ENCODE assay signal across 11 cellular contexts in genomic region chr5:81752644-81752963, GRCh38. TPM values are rescaled to one million over a fixed set of nuclear protein-coding genes. Genes with fewer than 3 reads are reported as not detected.
DNase-seq lines count a peak whose midpoint lies in the region; ATAC-seq and TF ChIP-seq lines count a peak whose summit lies in the region.
"Had no signal": no experiment of that assay in that cellular context is flagged by ENCODE, and none has a peak within 500 bp of the region (broad histone marks: within the 10 kb centered on the region; RNA-seq: fewer than 3 reads in every experiment).

No MANE protein-coding gene starts in this region.

- peak overlapping the region; percentile 85; the same call in 1 of the 2 replicates for H2BK20ac ChIP-seq in IMR-90 (ENCODE audit: low read depth, low read length)

- H3K18ac ChIP-seq in IMR-90 (ENCODE audit: low read depth, low read length): no peak overlapping the region

- H3K9me3 ChIP-seq in CD4-positive, CD25-positive, alpha-beta regulatory T cell (ENCODE audit: control insufficient read depth in 2 of 2, low read length in 2 of 2): no peaks in the 10 kb centered on the region
- no peaks in the 10 kb centered on the region for H3K9me3 ChIP-seq in IMR-90 (ENCODE audit: control insufficient read depth, insufficient read depth, low read length)
- H3K9me3 ChIP-seq in osteoblast (ENCODE audit: low read depth, low read length): no peaks in the 10 kb centered on the region
- H3K9me3 ChIP-seq in MM.1S (replicated peaks; ENCODE audit: insufficient read depth, low read length): no peaks in the 10 kb centered on the region
- H3K9me3 ChIP-seq in aorta (ENCODE audit: control insufficient read depth, low read length): no peaks in the 10 kb centered on the region
- H3K9me3 ChIP-seq: left lung had no signal

- H3K4me1 Mint-ChIP-seq in CD4-positive, CD25-positive, alpha-beta regulatory T cell: peaks cover 10 to 20% (median 17%) of the 10 kb centered on the region in 4 donors

- H3K56ac ChIP-seq in IMR-90 (ENCODE audit: extremely low read depth, insufficient read depth, low read length): no peak overlapping the region

- no peak overlapping the region for H2AK9ac ChIP-seq in IMR-90 (replicated peaks; ENCODE audit: low read depth, low read length, poor library complexity)

- peak overlapping the region in 2 of 3 donors; percentile 47 to 52 for H3K27ac Mint-ChIP-seq in CD4-positive, CD25-positive, alpha-beta regulatory T cell

- H2BK5ac ChIP-seq in IMR-90 (ENCODE audit: low read depth, low read length, poor library complexity, severe bottlenecking): peak overlapping the region; percentile 92

- H2AK5ac ChIP-seq in IMR-90 (ENCODE audit: low read depth, low read length): no peak overlapping the region

- peaks cover 9% of the 10 kb centered on the region for H3F3A ChIP-seq in MM.1S (ENCODE audit: insufficient read depth, low read length)

- no peak overlapping the region; the same call in 1 of the 2 replicates for H4K5ac ChIP-seq in IMR-90 (ENCODE audit: low read depth, low read length)

- H3K9me2 ChIP-seq in MM.1S (replicated peaks; ENCODE audit: insufficient read depth, low read length): no peaks in the 10 kb centered on the region

- DNase-seq in CD4-positive, CD25-positive, alpha-beta regulatory T cell: no peak
- DNase-seq in IMR-90: no peak
- no peak for DNase-seq in dorsolateral prefrontal cortex
- DNase-seq in osteoblast (ENCODE audit: insufficient read length, low spot score, missing footprints): no peak
- DNase-seq in cortex of kidney (lab: John Stamatoyannopoulos, UW): no peak
- DNase-seq in MM.1S: no peak
- no peak for DNase-seq in aorta
- no peak for DNase-seq in NCI-H1092 treated with DMSO at 0.1 percent for 48 hours (lab: John Stamatoyannopoulos, UW)
- DNase-seq: foreskin melanocyte, left lung had no signal

- H4K20me1 ChIP-seq in IMR-90 (ENCODE audit: insufficient read depth, low read length) (no peaks in the 10 kb centered on the region), osteoblast (ENCODE audit: insufficient read depth, low read length) (peaks cover 2% of the 10 kb centered on the region), MM.1S (ENCODE audit: insufficient read depth, low read length) (no peaks in the 10 kb centered on the region)

- CTCF ChIA-PET in IMR-90 (lab: Yijun Ruan, JAX): interaction anchor here (1.1 kb wide), 1 partner anchor 33 kb away, joined by 3 read pairs; no protein-coding TSS in a partner anchor

- H2AFZ ChIP-seq in IMR-90 (replicated peaks; ENCODE audit: low read length, poor library complexity) (no peak overlapping the region), osteoblast (ENCODE audit: low read length) (peak overlapping the region; percentile 73), MM.1S (ENCODE audit: low read length) (no peak overlapping the region)

- intact Hi-C loops in IMR-90 (cut with micrococcal nuclease) (loop anchor here (10.0 kb wide), 1 partner anchor 448 kb away; the partner anchor contains the start of gene ZCCHC9), dorsolateral prefrontal cortex (cut with DNase I) (loop anchor here (2.0 to 5.0 kb wide), 5 partner anchors 35 to 415 kb away; no protein-coding TSS in a partner anchor), aorta (cut with DNase I) (loop anchor here (5.0 to 10.0 kb wide), 5 partner anchors 220 to 518 kb away; partner anchors contain the start of genes ATG10 (in 2 of the 2) and CKMT2 (in 1 of the 2))

- no peak overlapping the region for H4K91ac ChIP-seq in IMR-90 (ENCODE audit: insufficient read depth, low read depth, low read length)

- peak overlapping the region; percentile 43 for H3K4me3 ChIP-seq in CD4-positive, CD25-positive, alpha-beta regulatory T cell (ENCODE audit: low read depth, low read length)
- H3K4me3 ChIP-seq in IMR-90 (ENCODE audit: insufficient read depth, low read depth, low read length) (no peak overlapping the region), dorsolateral prefrontal cortex (peak overlapping the region in 13 of 59 donors; percentile 67 to 89 (median 84)), osteoblast (ENCODE audit: insufficient read depth, low read length) (no peak overlapping the region), MM.1S (ENCODE audit: low read length) (no peak overlapping the region), aorta (ENCODE audit: low read length in 2 of 2) (no peak overlapping the region)

- BruUV-seq in IMR-90 (replicated peaks; lab: Mats Ljungman, UMichigan): no TSS peak

- H3K14ac ChIP-seq in IMR-90 (replicated peaks; ENCODE audit: low read depth, low read length): no peak overlapping the region

- H3K27me3 ChIP-seq in CD4-positive, CD25-positive, alpha-beta regulatory T cell (ENCODE audit: control insufficient read depth, insufficient read depth, low read length): peaks cover 9% of the 10 kb centered on the region
- H3K27me3 ChIP-seq in IMR-90 (ENCODE audit: control insufficient read depth, insufficient read depth, low read length) (no peaks in the 10 kb centered on the region), dorsolateral prefrontal cortex (no peaks in the 10 kb centered on the region), osteoblast (ENCODE audit: insufficient read depth, low read length) (no peaks in the 10 kb centered on the region), MM.1S (replicated peaks; ENCODE audit: insufficient read depth, low read length) (no peaks in the 10 kb centered on the region), aorta (ENCODE audit: control insufficient read depth in 1 of 2, insufficient read depth in 2 of 2, low read length in 1 of 2) (no peaks in the 10 kb centered on the region)

- TF ChIP-seq CTCF in IMR-90 (conservative IDR thresholded peaks at IDR 0.05; ENCODE audit: low read depth, low read length) (no peak), dorsolateral prefrontal cortex (IDR thresholded peaks at IDR 0.05 in 54 of 56, conservative IDR thresholded peaks at IDR 0.05 in 2 of 56; ENCODE audit: low read depth in 1 of 56, partially characterized antibody in 56 of 56) (no peak), osteoblast (IDR thresholded peaks at IDR 0.05; ENCODE audit: extremely low read depth, low read depth, low read length) (no peak), MM.1S (IDR thresholded peaks at IDR 0.05; ENCODE audit: low read length) (no peak)

- peak overlapping the region; percentile 91; the same call in 1 of the 2 replicates for H3K4ac ChIP-seq in IMR-90 (ENCODE audit: low read depth, low read length)

- H3K36me3 Mint-ChIP-seq in CD4-positive, CD25-positive, alpha-beta regulatory T cell: no peaks in the 10 kb centered on the region

- H2BK15ac ChIP-seq in IMR-90 (ENCODE audit: low read depth, low read length): peak overlapping the region; percentile 94; the same call in 2 of the 3 replicates

- peak overlapping the region; percentile 80; the same call in 1 of the 2 replicates for H3K23ac ChIP-seq in IMR-90 (ENCODE audit: low read depth, low read length)

- H3K79me1 ChIP-seq in IMR-90 (ENCODE audit: low read depth in 1 of 2, low read length in 2 of 2): peaks cover 4 to 13% of the 10 kb centered on the region in 2 experiments

- in situ Hi-C loops in IMR-90 (cut with MboI; ENCODE audit: low sequenced_read_pairs): loop anchor here (25.0 kb wide), 1 partner anchor 410 kb away; no protein-coding TSS in a partner anchor

- no peak overlapping the region for H3K4me2 ChIP-seq in IMR-90 (ENCODE audit: low read depth, low read length)
- H3K4me2 ChIP-seq in osteoblast (ENCODE audit: insufficient read depth, low read length): peak overlapping the region; percentile 79
- no peak overlapping the region for H3K4me2 ChIP-seq in MM.1S (ENCODE audit: low read depth, low read length)

- no peak for TF ChIP-seq RAD21 in IMR-90 (IDR thresholded peaks at IDR 0.05; ENCODE audit: low read length)

- POLR2A ChIA-PET in IMR-90 (lab: Charles Lee; ENCODE audit: unreplicated experiment): interaction anchor here (2.3 kb wide), 2 partner anchors 26 to 99 kb away, joined by 5 to 29 read pairs; no protein-coding TSS in a partner anchor

- H3K9ac ChIP-seq in IMR-90 (ENCODE audit: low read depth, low read length): no peak overlapping the region
- H3K9ac ChIP-seq in MM.1S (ENCODE audit: low read length): no peak overlapping the region

- TF ChIP-seq POLR2A in IMR-90 (IDR thresholded peaks at IDR 0.05; ENCODE audit: low read depth, low read length): no peak

- H3K9me3 Mint-ChIP-seq in CD4-positive, CD25-positive, alpha-beta regulatory T cell: peaks cover 0 to 2% (median 0%) of the 10 kb centered on the region in 7 donors
- H3K9me3 Mint-ChIP-seq: activated T-helper 2 cell treated with anti-CD3 and anti-CD28 coated beads, Interferon-gamma antibody, Interleukin-2, Interleukin-4, amounts not matched to agents 10 μg/mL and 5 μg/mL and 100 μg/mL, durations not matched to agents 14 hours and 24 hours and 36 hours had no signal

- H2BK120ac ChIP-seq in IMR-90 (ENCODE audit: low read depth, low read length): peak overlapping the region; percentile 91; the same call in 1 of the 2 replicates

- no peak overlapping the region for H3K27ac ChIP-seq in CD4-positive, CD25-positive, alpha-beta regulatory T cell (ENCODE audit: insufficient read depth, low read length, poor library complexity, severe bottlenecking)
- H3K27ac ChIP-seq in IMR-90 (ENCODE audit: insufficient read depth, low read length): no peak overlapping the region
- peak overlapping the region in 55 of 59 donors; percentile 96 to 100 (median 99) for H3K27ac ChIP-seq in dorsolateral prefrontal cortex
- no peak overlapping the region for H3K27ac ChIP-seq in osteoblast (ENCODE audit: low read depth, low read length)
- no peak overlapping the region for H3K27ac ChIP-seq in MM.1S (ENCODE audit: low read length)
- H3K27ac ChIP-seq in aorta (ENCODE audit: low read depth in 1 of 2, low read length in 2 of 2): peak overlapping the region in 1 of 2 donors; percentile 58

- H4K8ac ChIP-seq in IMR-90 (ENCODE audit: low read depth in 2 of 2, low read length in 2 of 2): peak overlapping the region in 1 of 2 experiments; percentile 84; a peak in 1 of 4 replicates

- WGBS in IMR-90 (ENCODE audit: extremely low coverage in 2 of 2, insufficient read length in 1 of 2), 2 experiments: 100% methylated on average over 3 of the region's 5 CpGs; no CpG with 5 or more reads in 1 of the 2 experiments
- WGBS in aorta, 2 donors: 94% methylated on average over 5 of the region's 5 CpGs

- H3K4me1 ChIP-seq in CD4-positive, CD25-positive, alpha-beta regulatory T cell (ENCODE audit: control insufficient read depth, insufficient read depth, low read length, poor library complexity, severe bottlenecking): peaks cover 14% of the 10 kb centered on the region
- H3K4me1 ChIP-seq in IMR-90 (ENCODE audit: control insufficient read depth, insufficient read depth, low read length) (peaks cover 4% of the 10 kb centered on the region), osteoblast (ENCODE audit: insufficient read depth, low read length) (peaks cover 23% of the 10 kb centered on the region), MM.1S (ENCODE audit: low read length) (peaks cover 22% of the 10 kb centered on the region), aorta (ENCODE audit: control insufficient read depth in 1 of 2, insufficient read depth in 2 of 2, low read length in 2 of 2) (no peaks in the 10 kb centered on the region)

- dilution Hi-C loops in IMR-90 (cut with HindIII; ENCODE audit: low sequenced_read_pairs, unreplicated experiment): no loop called here

- peaks cover 35% of the 10 kb centered on the region for H3K27me3 Mint-ChIP-seq in CD4-positive, CD25-positive, alpha-beta regulatory T cell

- ATAC-seq in CD4-positive, CD25-positive, alpha-beta regulatory T cell (ENCODE audit: low read depth in 2 of 2): no peak
- ATAC-seq in IMR-90 (ENCODE audit: low read depth) (no peak), aorta (ENCODE audit: low FRiP score) (no peak)
- ATAC-seq: left lung had no signal

- H3K4me3 Mint-ChIP-seq in CD4-positive, CD25-positive, alpha-beta regulatory T cell: peak overlapping the region; percentile 80 to 96 (median 84)

- H3K36me3 ChIP-seq in CD4-positive, CD25-positive, alpha-beta regulatory T cell (ENCODE audit: control insufficient read depth, insufficient read depth, low read length): no peaks in the 10 kb centered on the region
- no peaks in the 10 kb centered on the region for H3K36me3 ChIP-seq in IMR-90 (ENCODE audit: control insufficient read depth, insufficient read depth, low read length)
- H3K36me3 ChIP-seq in osteoblast (ENCODE audit: insufficient read depth, low read length): no peaks in the 10 kb centered on the region
- no peaks in the 10 kb centered on the region for H3K36me3 ChIP-seq in MM.1S (replicated peaks; ENCODE audit: insufficient read depth, low read length)
- no peaks in the 10 kb centered on the region for H3K36me3 ChIP-seq in aorta (ENCODE audit: control insufficient read depth in 1 of 2, insufficient read depth in 2 of 2, low read length in 1 of 2)
- H3K36me3 ChIP-seq: left lung had no signal

- H3K79me2 ChIP-seq in osteoblast (ENCODE audit: insufficient read depth, low read length) (peaks cover 16% of the 10 kb centered on the region), MM.1S (ENCODE audit: low read length) (peaks cover 28% of the 10 kb centered on the region)

- peaks cover 5% of the 10 kb centered on the region for H3K9me1 ChIP-seq in IMR-90 (ENCODE audit: insufficient read depth, low read length)

RNA-seq across cellular contexts. Expression of gene SSBP2, which starts 1.7 kb away (rescaled TPM):
- 17.6 TPM for total RNA-seq in CD4-positive, CD25-positive, alpha-beta regulatory T cell
- 10 to 100 TPM; 27.9 to 43.0 (median 37.6) TPM for polyA plus RNA-seq in CD4-positive, CD25-positive, alpha-beta regulatory T cell
- total RNA-seq in IMR-90 (2012; rRNA removed) (33.6 and 42.7 TPM in 2 replicates), dorsolateral prefrontal cortex (100 to 1,000 TPM in 38 of 120 experiments, 10 to 100 TPM in 82; 66.2 to 139 (median 94.4) TPM), osteoblast (18.1 and 23.6 TPM in 2 replicates), aorta (10 to 100 TPM; 73.7 to 92.0 TPM)
- polyA plus RNA-seq in IMR-90 (2012; rRNA removed) (35.0 and 38.4 TPM in 2 replicates), aorta (10 to 100 TPM; 36.2 to 60.9 TPM)
- 14.1 and 16.7 TPM in 2 replicates for polyA plus RNA-seq in IMR-90 (2012; cell fraction: cytosol; rRNA removed)
- 15.5 and 49.1 TPM in 2 replicates for polyA plus RNA-seq in IMR-90 (2012; cell fraction: nucleus; rRNA removed; ENCODE audit: low replicate concordance)

Comparison
In these comparisons a context has a peak if more than half of its experiments do, and no peak if none do; other contexts are left out.
1. H3K27ac ChIP-seq: peak in dorsolateral prefrontal cortex (55 of 59); none in CD4-positive, CD25-positive, alpha-beta regulatory T cell (single experiment), IMR-90 (single experiment), osteoblast (single experiment) and MM.1S (single experiment).